1 cellular context compared by ENCODE assay signal in the genomic region with DNA sequence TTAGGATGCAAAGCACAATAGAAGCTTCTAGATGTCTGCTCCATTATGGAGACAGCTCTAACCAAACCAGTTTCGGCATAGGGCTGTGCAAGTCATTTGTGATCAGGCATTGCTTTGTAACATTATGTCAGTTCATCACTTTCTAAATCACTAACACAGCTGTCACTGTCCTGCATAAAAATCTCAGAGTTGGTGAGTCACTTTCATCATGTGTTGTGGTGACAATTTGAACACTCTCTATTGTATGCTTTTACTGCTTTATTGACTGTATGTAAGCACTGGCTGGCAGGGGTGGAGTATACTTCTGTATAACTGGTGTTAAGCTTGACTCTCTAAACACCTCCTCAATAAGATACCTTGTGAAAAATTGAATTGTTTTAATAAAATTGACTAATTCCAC.
TF ChIP-seq lines count a peak whose summit lies in the region.

No MANE protein-coding gene starts in this region.

TF ChIP-seq in SK-N-SH treated with all-trans-retinoic acid at 6 μM for 48 hours, 23 proteins besides CTCF, POLR2A, EP300 and RAD21 (continued from another document):
- TF ChIP-seq, protein P1, sequence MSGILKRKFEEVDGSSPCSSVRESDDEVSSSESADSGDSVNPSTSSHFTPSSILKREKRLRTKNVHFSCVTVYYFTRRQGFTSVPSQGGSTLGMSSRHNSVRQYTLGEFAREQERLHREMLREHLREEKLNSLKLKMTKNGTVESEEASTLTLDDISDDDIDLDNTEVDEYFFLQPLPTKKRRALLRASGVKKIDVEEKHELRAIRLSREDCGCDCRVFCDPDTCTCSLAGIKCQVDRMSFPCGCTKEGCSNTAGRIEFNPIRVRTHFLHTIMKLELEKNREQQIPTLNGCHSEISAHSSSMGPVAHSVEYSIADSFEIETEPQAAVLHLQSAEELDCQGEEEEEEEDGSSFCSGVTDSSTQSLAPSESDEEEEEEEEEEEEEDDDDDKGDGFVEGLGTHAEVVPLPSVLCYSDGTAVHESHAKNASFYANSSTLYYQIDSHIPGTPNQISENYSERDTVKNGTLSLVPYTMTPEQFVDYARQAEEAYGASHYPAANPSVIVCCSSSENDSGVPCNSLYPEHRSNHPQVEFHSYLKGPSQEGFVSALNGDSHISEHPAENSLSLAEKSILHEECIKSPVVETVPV (CRISPR knock-in tag; IDR thresholded peaks at IDR 0.05) = no peak
TF ChIP-seq in SK-N-SH treated with all-trans-retinoic acid at 6 μM for 48 hours: peak in this region for 0.
